Comparison of ENCODE assay signal across 1 cellular context in the genomic region with DNA sequence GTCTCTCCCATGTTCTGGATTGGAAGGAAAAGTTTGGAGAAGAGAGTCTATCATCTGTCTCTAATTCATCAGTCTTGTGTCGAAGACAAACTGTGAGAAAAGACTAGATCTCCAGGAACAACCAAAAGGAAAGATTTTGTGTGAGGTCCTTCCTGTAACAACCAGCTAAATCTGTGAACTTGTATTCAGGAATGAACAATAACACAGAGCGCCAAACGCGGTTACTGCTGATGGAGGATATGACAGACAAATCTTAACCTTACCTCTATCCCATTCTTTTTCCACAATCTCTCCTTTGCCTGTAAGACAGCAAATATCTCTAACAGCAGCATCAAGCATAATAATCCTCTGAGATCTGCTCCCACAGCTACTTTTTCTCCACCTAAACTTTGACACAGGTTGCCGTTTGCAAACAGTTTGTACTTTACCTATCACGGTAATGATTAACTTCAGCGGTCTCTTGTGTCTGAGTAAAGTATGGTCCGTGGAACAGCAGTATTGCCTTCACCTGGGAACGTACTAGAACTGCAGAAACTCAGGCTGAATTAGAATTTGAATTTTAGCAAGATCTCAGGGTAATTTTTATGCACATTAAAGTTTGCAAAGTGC.
TF ChIP-seq lines count a peak whose summit lies in the region.

No MANE protein-coding gene starts in this region.

TF ChIP-seq in GM23338, 12 proteins besides CTCF, POLR2A, EP300 and RAD21 (continued from another document):
- no peak for TF ChIP-seq REST (IDR thresholded peaks at IDR 0.05; ENCODE audit: unreplicated experiment)
- no peak for TF ChIP-seq EZH2phosphoT487 (IDR thresholded peaks at IDR 0.05; ENCODE audit: unreplicated experiment)
- TF ChIP-seq STAT1 (IDR thresholded peaks at IDR 0.05; ENCODE audit: unreplicated experiment): no peak
- no peak for TF ChIP-seq NANOG (IDR thresholded peaks at IDR 0.05; ENCODE audit: borderline replicate concordance)
- no peak for TF ChIP-seq ZNF331 (CRISPR knock-in tag; IDR thresholded peaks at IDR 0.05; ENCODE audit: low read depth)
- no peak for TF ChIP-seq ETS1 (IDR thresholded peaks at IDR 0.05)
- TF ChIP-seq JUNB (IDR thresholded peaks at IDR 0.05; ENCODE audit: unreplicated experiment): no peak
- TF ChIP-seq CREB1 (CRISPR knock-in tag; IDR thresholded peaks at IDR 0.05; ENCODE audit: low read depth): no peak
- TF ChIP-seq EZH2 (IDR thresholded peaks at IDR 0.05; ENCODE audit: low read depth, unreplicated experiment): no peak
- no peak for TF ChIP-seq ZNF462 (CRISPR knock-in tag; IDR thresholded peaks at IDR 0.05)
- TF ChIP-seq ZNF114 (CRISPR knock-in tag; IDR thresholded peaks at IDR 0.05): no peak
